Comparison of ENCODE assay signal across 8 cellular contexts in genomic region chr12:57078519-57079404, GRCh38.
A peak's percentile ranks its signal among the peaks of the same experiment; 100 is the strongest.
DNase-seq lines count a peak whose midpoint lies in the region; ATAC-seq lines count a peak whose summit lies in the region.

A gene with protein sequence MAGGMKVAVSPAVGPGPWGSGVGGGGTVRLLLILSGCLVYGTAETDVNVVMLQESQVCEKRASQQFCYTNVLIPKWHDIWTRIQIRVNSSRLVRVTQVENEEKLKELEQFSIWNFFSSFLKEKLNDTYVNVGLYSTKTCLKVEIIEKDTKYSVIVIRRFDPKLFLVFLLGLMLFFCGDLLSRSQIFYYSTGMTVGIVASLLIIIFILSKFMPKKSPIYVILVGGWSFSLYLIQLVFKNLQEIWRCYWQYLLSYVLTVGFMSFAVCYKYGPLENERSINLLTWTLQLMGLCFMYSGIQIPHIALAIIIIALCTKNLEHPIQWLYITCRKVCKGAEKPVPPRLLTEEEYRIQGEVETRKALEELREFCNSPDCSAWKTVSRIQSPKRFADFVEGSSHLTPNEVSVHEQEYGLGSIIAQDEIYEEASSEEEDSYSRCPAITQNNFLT (minus strand): TSS chr12:57078791. CDS start chr12:57078745, 46 bp downstream.

- ATAC-seq in GM19023 (IDR thresholded peaks at IDR 0.05; ENCODE audit: unreplicated experiment) (peak; percentile 98), HG03280 (IDR thresholded peaks at IDR 0.05; ENCODE audit: unreplicated experiment) (peak; percentile 99)

- peak; percentile 94 for DNase-seq in AG08396 (ENCODE audit: low spot score)
- DNase-seq in NCI-H345 treated with DMSO at 0.1 percent for 48 hours (lab: John Stamatoyannopoulos, UW; ENCODE audit: unreplicated experiment), result peak; percentile 100
- DNase-seq in activated CD4-positive, CD25-positive, alpha-beta regulatory T cell (lab: John Stamatoyannopoulos, UW), result peak; percentile 79 to 92 (median 86)
- peak; percentile 99 for DNase-seq in central memory CD4-positive, alpha-beta T cell
- DNase-seq in inferior parietal cortex (ENCODE audit: extremely low spot score), result peak; percentile 100
- DNase-seq in stimulated activated CD4-positive, alpha-beta T cell treated with anti-CD3 and anti-CD28 coated beads, Interleukin-12 subunit alpha, Interleukin-12 subunit beta, amount 100 ng/mL, for 24 hours (ENCODE audit: low read depth in 2 of 2), result peak; percentile 85 to 88

Comparison
In these comparisons a context has a peak if more than half of its experiments do, and no peak if none do; other contexts are left out.
1. Peak in every context shown above with its lines: DNase-seq and ATAC-seq.